29 cellular contexts compared by ENCODE assay signal in the genomic region with DNA sequence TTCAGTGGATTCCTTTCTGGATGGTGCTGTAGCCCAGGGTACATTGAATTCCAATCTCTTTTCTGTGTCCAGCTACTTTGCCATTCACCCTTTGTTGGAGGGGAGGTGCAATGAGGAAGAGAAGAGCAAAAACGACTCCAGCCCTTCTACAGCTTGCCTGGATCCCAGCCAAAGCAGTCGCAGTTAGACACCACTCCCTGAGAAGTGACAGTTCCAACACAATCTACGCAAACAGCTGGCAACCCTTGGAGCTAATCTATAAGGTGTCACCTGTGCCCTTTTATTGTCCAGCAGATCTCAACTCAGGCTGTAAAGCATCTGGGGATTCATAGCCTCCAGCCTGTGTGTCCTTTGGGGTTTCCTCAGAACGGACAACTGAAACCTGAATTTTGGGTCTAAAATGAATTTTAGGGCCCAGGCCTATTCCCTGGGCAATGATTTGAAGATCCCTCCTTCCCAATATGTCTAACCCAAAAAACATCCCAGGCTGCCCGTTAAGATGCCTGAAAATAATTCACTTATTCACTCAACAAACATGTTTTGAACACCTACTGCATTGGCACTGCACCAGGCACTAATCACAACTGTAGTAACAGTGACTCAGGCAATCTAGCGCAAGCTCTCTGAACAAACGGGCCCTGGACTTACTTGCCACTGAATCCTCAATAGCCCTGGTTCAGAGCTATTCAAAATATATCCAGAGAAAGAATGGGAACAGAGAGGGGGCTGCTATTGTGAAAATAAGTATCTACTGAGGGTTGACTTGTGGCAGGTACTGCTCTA. TPM values are rescaled to one million over a fixed set of nuclear protein-coding genes. Genes with fewer than 3 reads are reported as not detected.
DNase-seq lines count a peak whose midpoint lies in the region; ATAC-seq, FAIRE-seq and TF ChIP-seq lines count a peak whose summit lies in the region.
"Had no signal": no experiment of that assay in that cellular context is flagged by ENCODE, and none has a peak within 500 bp of the region (broad histone marks: within the 10 kb centered on the region; RNA-seq: fewer than 3 reads in every experiment).

No MANE protein-coding gene starts in this region.

- H3K9me2 ChIP-seq in Loucy (replicated peaks; ENCODE audit: low read depth, low read length), result no peaks in the 10 kb centered on the region

- H3K9ac ChIP-seq in Loucy (ENCODE audit: low read depth, low read length, poor library complexity, severe bottlenecking), result peak overlapping the region; percentile 90
- H3K9ac ChIP-seq: BLaER1 had no signal

- H4K20me1 ChIP-seq in Loucy (ENCODE audit: insufficient read depth, low read length, poor library complexity, severe bottlenecking), result no peaks in the 10 kb centered on the region
- H4K20me1 ChIP-seq: BLaER1 had no signal

- peaks cover 29% of the 10 kb centered on the region for H3K4me1 Mint-ChIP-seq in activated CD8-positive, alpha-beta T cell treated with anti-CD3 and anti-CD28 coated beads for 36 hours (ENCODE audit: low read depth)
- H3K4me1 Mint-ChIP-seq in activated CD8-positive, alpha-beta T cell treated with anti-CD3 and anti-CD28 coated beads, Interleukin-2, amount 10 ng/mL, durations not matched to agents 7 days and 5 days (ENCODE audit: low read depth), result peaks cover 49% of the 10 kb centered on the region

- H3K4me3 ChIP-seq in Loucy (ENCODE audit: low read length, poor library complexity, severe bottlenecking) (peak overlapping the region; percentile 87), bronchial epithelial cell (ENCODE audit: low read depth, low read length) (no peak overlapping the region)
- H3K4me3 ChIP-seq: A549, BLaER1, psoas muscle, smooth muscle cell had no signal

- no peaks in the 10 kb centered on the region for H3K36me3 ChIP-seq in Loucy (ENCODE audit: insufficient read depth, low read length)
- H3K36me3 ChIP-seq in bronchial epithelial cell (ENCODE audit: control insufficient read depth, insufficient read depth, low read length), result no peaks in the 10 kb centered on the region
- H3K36me3 ChIP-seq: BLaER1 had no signal

- H3F3A ChIP-seq in Loucy (ENCODE audit: low read depth), result peaks cover 23% of the 10 kb centered on the region

- no peaks in the 10 kb centered on the region for H3K9me3 Mint-ChIP-seq in activated CD8-positive, alpha-beta T cell treated with anti-CD3 and anti-CD28 coated beads for 36 hours
- H3K9me3 Mint-ChIP-seq in activated CD8-positive, alpha-beta T cell treated with anti-CD3 and anti-CD28 coated beads, Interleukin-2, amount 10 ng/mL, durations not matched to agents 7 days and 5 days (ENCODE audit: insufficient read depth), result no peaks in the 10 kb centered on the region
- H3K9me3 Mint-ChIP-seq: activated naive CD4-positive, alpha-beta T cell treated with anti-CD3 and anti-CD28 coated beads, Interleukin-2, amount 50 U/mL, for 24 hours; activated T-cell treated with anti-CD3 and anti-CD28 coated beads, Interleukin-2, amount 50 U/mL, for 24 hours; mesothelial cell of epicardium; neural crest cell had no signal

- H3K36me3 Mint-ChIP-seq in activated CD8-positive, alpha-beta T cell treated with anti-CD3 and anti-CD28 coated beads for 36 hours (ENCODE audit: low read depth), result no peaks in the 10 kb centered on the region
- H3K36me3 Mint-ChIP-seq in activated CD8-positive, alpha-beta T cell treated with anti-CD3 and anti-CD28 coated beads, Interleukin-2, amount 10 ng/mL, durations not matched to agents 7 days and 5 days (ENCODE audit: low read depth), result peaks cover 19% of the 10 kb centered on the region
- H3K36me3 Mint-ChIP-seq: activated naive CD4-positive, alpha-beta T cell treated with anti-CD3 and anti-CD28 coated beads, Interleukin-2, amount 50 U/mL, for 24 hours; mesothelial cell of epicardium had no signal

- FAIRE-seq in bronchial epithelial cell (lab: Jason Lieb, UNC), result no peak
- FAIRE-seq: A549, colon, endometrium, H1, keratinocyte had no signal

- H3K4me2 ChIP-seq in Loucy (ENCODE audit: low read depth, low read length, poor library complexity, severe bottlenecking), result peak overlapping the region; percentile 96
- H3K4me2 ChIP-seq: A549, BLaER1, smooth muscle cell had no signal

- no peaks in the 10 kb centered on the region for H3K27me3 Mint-ChIP-seq in activated CD8-positive, alpha-beta T cell treated with anti-CD3 and anti-CD28 coated beads for 36 hours
- H3K27me3 Mint-ChIP-seq in activated CD8-positive, alpha-beta T cell treated with anti-CD3 and anti-CD28 coated beads, Interleukin-2, amount 10 ng/mL, durations not matched to agents 7 days and 5 days (ENCODE audit: low read depth), result no peaks in the 10 kb centered on the region
- H3K27me3 Mint-ChIP-seq: activated naive CD4-positive, alpha-beta T cell treated with anti-CD3 and anti-CD28 coated beads, Interleukin-2, amount 50 U/mL, for 24 hours; activated T-cell treated with anti-CD3 and anti-CD28 coated beads, Interleukin-2, amount 50 U/mL, for 24 hours had no signal

- H3K27ac Mint-ChIP-seq in activated CD8-positive, alpha-beta T cell treated with anti-CD3 and anti-CD28 coated beads for 36 hours, result peak overlapping the region; percentile 17
- H3K27ac Mint-ChIP-seq in activated CD8-positive, alpha-beta T cell treated with anti-CD3 and anti-CD28 coated beads, Interleukin-2, amount 10 ng/mL, durations not matched to agents 7 days and 5 days, result no peak overlapping the region
- H3K27ac Mint-ChIP-seq: activated naive CD4-positive, alpha-beta T cell treated with anti-CD3 and anti-CD28 coated beads, Interleukin-2, amount 50 U/mL, for 24 hours; activated T-cell treated with anti-CD3 and anti-CD28 coated beads, Interleukin-2, amount 50 U/mL, for 24 hours; mesothelial cell of epicardium had no signal

- no peak overlapping the region for H2AFZ ChIP-seq in Loucy (ENCODE audit: low read length)

- no peak overlapping the region for H3K4me3 Mint-ChIP-seq in activated CD8-positive, alpha-beta T cell treated with anti-CD3 and anti-CD28 coated beads for 36 hours
- H3K4me3 Mint-ChIP-seq in activated CD8-positive, alpha-beta T cell treated with anti-CD3 and anti-CD28 coated beads, Interleukin-2, amount 10 ng/mL, durations not matched to agents 7 days and 5 days, result no peak overlapping the region
- H3K4me3 Mint-ChIP-seq: activated T-cell treated with anti-CD3 and anti-CD28 coated beads, Interleukin-2, amount 50 U/mL, for 24 hours; mesothelial cell of epicardium; neural crest cell had no signal

- CTCF ChIA-PET in activated CD8-positive, alpha-beta T cell treated with anti-CD3 and anti-CD28 coated beads for 36 hours (lab: Charles Lee), result interaction anchor here (1.1 to 5.2 kb wide), 3 partner anchors 14 to 128 kb away, joined by 3 to 39 read pairs (median 3); no protein-coding TSS in a partner anchor
- CTCF ChIA-PET in activated CD8-positive, alpha-beta T cell treated with anti-CD3 and anti-CD28 coated beads, Interleukin-2, amount 10 ng/mL, durations not matched to agents 7 days and 5 days (lab: Charles Lee), result interaction anchor here (1.1 to 8.0 kb wide), 5 partner anchors 16 to 62 kb away, joined by 3 to 86 read pairs (median 4); partner anchors contain the start of gene LY9

- peaks cover 77% of the 10 kb centered on the region for H3K4me1 ChIP-seq in Loucy (ENCODE audit: insufficient read depth, low read length, poor library complexity, severe bottlenecking)
- H3K4me1 ChIP-seq: A549, psoas muscle had no signal

- TF ChIP-seq CTCF in activated CD8-positive, alpha-beta T cell treated with anti-CD3 and anti-CD28 coated beads for 36 hours (IDR thresholded peaks at IDR 0.05), result no peak
- no peak for TF ChIP-seq CTCF in Loucy (conservative IDR thresholded peaks at IDR 0.05; ENCODE audit: low read length)
- no peak for TF ChIP-seq CTCF in bronchial epithelial cell (IDR thresholded peaks at IDR 0.05; ENCODE audit: insufficient read depth, low read length, severe bottlenecking)

- H3K79me2 ChIP-seq in Loucy (ENCODE audit: insufficient read depth, low read length), result peaks cover 85% of the 10 kb centered on the region

- POLR2A ChIA-PET in activated CD8-positive, alpha-beta T cell treated with anti-CD3 and anti-CD28 coated beads for 36 hours (lab: Charles Lee), result interaction anchor here (0.7 kb wide), 1 partner anchor 16 kb away, joined by 3 read pairs; no protein-coding TSS in a partner anchor
- POLR2A ChIA-PET in activated CD8-positive, alpha-beta T cell treated with anti-CD3 and anti-CD28 coated beads, Interleukin-2, amount 10 ng/mL, durations not matched to agents 7 days and 5 days (lab: Charles Lee), result no interaction called here

- no peak for DNase-seq in activated CD8-positive, alpha-beta T cell treated with anti-CD3 and anti-CD28 coated beads for 36 hours
- no peak for DNase-seq in activated CD8-positive, alpha-beta T cell treated with anti-CD3 and anti-CD28 coated beads, Interleukin-2, amount 10 ng/mL, durations not matched to agents 7 days and 5 days
- peak; percentile 7 for DNase-seq in bronchial epithelial cell (ENCODE audit: low read depth)
- peak; percentile 25 for DNase-seq in mucosa of gallbladder (ENCODE audit: low spot score)
- DNase-seq in NCI-H1417 treated with DMSO at 0.1 percent for 48 hours (lab: John Stamatoyannopoulos, UW), result no peak
- no peak for DNase-seq in NCI-H2107 treated with DMSO at 0.1 percent for 48 hours (lab: John Stamatoyannopoulos, UW; ENCODE audit: unreplicated experiment)
- DNase-seq in activated naive CD4-positive, alpha-beta T cell treated with Interleukin-2 at 50 U/mL for 16 hours, result no peak
- DNase-seq: activated CD4-positive, alpha-beta T cell treated with anti-CD3 and anti-CD28 coated beads, Interleukin-2, amount 50 U/mL, for 1 hour; activated T-cell treated with anti-CD3 and anti-CD28 coated beads, Interleukin-2, amount 50 U/mL, for 24 hours; hypothalamus; NCI-H1436 treated with DMSO at 0.1 percent for 48 hours; NCI-H446; psoas muscle; stimulated activated CD4-positive, alpha-beta T cell treated with anti-CD3 and anti-CD28 coated beads, Interleukin-4, amount 100 ng/mL, for 4 hours; substantia nigra; SW 1271 had no signal

- H3K9me3 ChIP-seq in Loucy (ENCODE audit: insufficient read depth, low read depth, low read length), result no peaks in the 10 kb centered on the region
- H3K9me3 ChIP-seq: A549, psoas muscle had no signal

- H3K27me3 ChIP-seq in Loucy (ENCODE audit: insufficient read depth, low read length, poor library complexity, severe bottlenecking) (no peaks in the 10 kb centered on the region), bronchial epithelial cell (ENCODE audit: control insufficient read depth, insufficient read depth, low read length) (no peaks in the 10 kb centered on the region)
- H3K27me3 ChIP-seq: BLaER1 had no signal

- intact Hi-C loops in activated CD8-positive, alpha-beta T cell treated with anti-CD3 and anti-CD28 coated beads for 36 hours (cut with micrococcal nuclease), result no loop called here

- ATAC-seq in activated CD8-positive, alpha-beta T cell treated with anti-CD3 and anti-CD28 coated beads for 36 hours, result no peak
- no peak for ATAC-seq in activated CD8-positive, alpha-beta T cell treated with anti-CD3 and anti-CD28 coated beads, Interleukin-2, amount 10 ng/mL, durations not matched to agents 7 days and 5 days
- ATAC-seq: A549, psoas muscle had no signal

RNA-seq across cellular contexts. Expression of gene CD244, which starts 4.4 kb away (rescaled TPM):
- total RNA-seq in activated CD8-positive, alpha-beta T cell treated with anti-CD3 and anti-CD28 coated beads for 36 hours, result 1 to 10 TPM; 1.4 to 1.8 TPM
- total RNA-seq in activated CD8-positive, alpha-beta T cell treated with anti-CD3 and anti-CD28 coated beads, Interleukin-2, amount 10 ng/mL, durations not matched to agents 7 days and 5 days, result 10 to 100 TPM; 15.0 to 15.5 TPM
- total RNA-seq in bronchial epithelial cell (under 0.01 TPM in 2 replicates), mucosa of gallbladder (1.5 TPM)
- total RNA-seq: fibroblast of villous mesenchyme, H1, HT1080, mesothelial cell of epicardium, neural crest cell had no signal

RNA-seq across cellular contexts. Expression of gene ITLN1, which starts 26.7 kb away (rescaled TPM):
- total RNA-seq in activated CD8-positive, alpha-beta T cell treated with anti-CD3 and anti-CD28 coated beads for 36 hours, result not detected
- not detected for total RNA-seq in activated CD8-positive, alpha-beta T cell treated with anti-CD3 and anti-CD28 coated beads, Interleukin-2, amount 10 ng/mL, durations not matched to agents 7 days and 5 days
- not detected in 2 replicates for total RNA-seq in bronchial epithelial cell
- total RNA-seq in mucosa of gallbladder, result 0.29 TPM
- total RNA-seq: fibroblast of villous mesenchyme, H1, HT1080, mesothelial cell of epicardium, neural crest cell, smooth muscle cell had no signal

Comparison
In these comparisons a context has a peak if more than half of its experiments do, and no peak if none do; other contexts are left out.
1. DNase-seq: peak in bronchial epithelial cell (single experiment) and mucosa of gallbladder (single experiment); none in activated CD8-positive, alpha-beta T cell treated with anti-CD3 and anti-CD28 coated beads for 36 hours (single experiment), activated CD8-positive, alpha-beta T cell treated with anti-CD3 and anti-CD28 coated beads, Interleukin-2, amount 10 ng/mL, durations not matched to agents 7 days and 5 days (single experiment), NCI-H1417 treated with DMSO at 0.1 percent for 48 hours (single experiment), NCI-H2107 treated with DMSO at 0.1 percent for 48 hours (single experiment) and activated naive CD4-positive, alpha-beta T cell treated with Interleukin-2 at 50 U/mL for 16 hours (single experiment).